ENCODE assay signal across 8 cellular contexts in genomic region chr10:99234739-99235468, GRCh38. TPM values are rescaled to one million over a fixed set of nuclear protein-coding genes. Genes with fewer than 3 reads are reported as not detected.
A peak's percentile ranks its signal among the peaks of the same experiment; 100 is the strongest.
DNase-seq lines count a peak whose midpoint lies in the region; ATAC-seq and TF ChIP-seq lines count a peak whose summit lies in the region.

No MANE protein-coding gene starts in this region.

- ATAC-seq in gastrocnemius medialis: no peak

- in situ Hi-C loops in gastrocnemius medialis (cut with MboI; ENCODE audit: low sequenced_read_pairs in 4 of 4): no loop called here

- H3K27me3 Mint-ChIP-seq in T-helper 2 cell treated with Interferon-gamma antibody and Interleukin-4, amounts not matched to agents 5 μg/mL and 100 μg/mL, for 36 hours (ENCODE audit: low read depth): peaks cover 84% of the 10 kb centered on the region

- TF ChIP-seq CTCF in foreskin fibroblast (IDR thresholded peaks at IDR 0.05; ENCODE audit: low read depth, low read length) (no peak), gastrocnemius medialis (IDR thresholded peaks at IDR 0.05 in 4 of 5, conservative IDR thresholded peaks at IDR 0.05 in 1 of 5) (no peak)

- H3K4me3 Mint-ChIP-seq in T-helper 2 cell treated with Interferon-gamma antibody and Interleukin-4, amounts not matched to agents 5 μg/mL and 100 μg/mL, for 36 hours: peak overlapping the region; percentile 73

- peak overlapping the region; percentile 52 to 66 for H3K4me3 ChIP-seq in foreskin fibroblast (ENCODE audit: low read depth in 1 of 2, low read length in 2 of 2)
- peak overlapping the region; percentile 48 to 67 (median 52) for H3K4me3 ChIP-seq in gastrocnemius medialis

- no peaks in the 10 kb centered on the region for H3K36me3 Mint-ChIP-seq in T-helper 2 cell treated with Interferon-gamma antibody and Interleukin-4, amounts not matched to agents 5 μg/mL and 100 μg/mL, for 36 hours (ENCODE audit: low read depth)

- no peak overlapping the region for H3K27ac ChIP-seq in gastrocnemius medialis

- no peaks in the 10 kb centered on the region for H3K9me3 ChIP-seq in gastrocnemius medialis

- H3K36me3 ChIP-seq in gastrocnemius medialis: no peaks in the 10 kb centered on the region

- no peak for TF ChIP-seq POLR2A in gastrocnemius medialis (IDR thresholded peaks at IDR 0.05)

- H3K27me3 ChIP-seq in gastrocnemius medialis: peaks cover 77 to 93% (median 86%) of the 10 kb centered on the region in 3 donors

- H3K4me1 ChIP-seq in gastrocnemius medialis: peaks cover 24 to 33% of the 10 kb centered on the region in 2 donors

- no peak overlapping the region for H3K27ac Mint-ChIP-seq in T-helper 2 cell treated with Interferon-gamma antibody and Interleukin-4, amounts not matched to agents 5 μg/mL and 100 μg/mL, for 36 hours

- H3K9me3 Mint-ChIP-seq in T-helper 2 cell treated with Interferon-gamma antibody and Interleukin-4, amounts not matched to agents 5 μg/mL and 100 μg/mL, for 36 hours: no peaks in the 10 kb centered on the region

- DNase-seq in GM03348 (ENCODE audit: low spot score): peak; percentile 21
- DNase-seq in T-helper 2 cell treated with Interferon-gamma antibody and Interleukin-4, amounts not matched to agents 5 μg/mL and 100 μg/mL, for 36 hours (ENCODE audit: low spot score): no peak
- DNase-seq in foreskin fibroblast: peak; percentile 12 to 67
- no peak for DNase-seq in gastrocnemius medialis
- DNase-seq in amygdala (lab: John Stamatoyannopoulos, UW): no peak
- DNase-seq in GDM1 (lab: John Stamatoyannopoulos, UW): no peak
- no peak for DNase-seq in head of caudate nucleus
- no peak for DNase-seq in DMS79 treated with DMSO at 0.1 percent for 48 hours (lab: John Stamatoyannopoulos, UW)

- intact Hi-C loops in gastrocnemius medialis (cut with DNase I; ENCODE audit: low total_unique reads) (no loop called here), head of caudate nucleus (cut with DNase I) (no loop called here)

- H3K4me1 Mint-ChIP-seq in T-helper 2 cell treated with Interferon-gamma antibody and Interleukin-4, amounts not matched to agents 5 μg/mL and 100 μg/mL, for 36 hours (ENCODE audit: low read depth): peaks cover 14% of the 10 kb centered on the region

RNA-seq across cellular contexts. Expression of gene HPSE2, which starts 0.7 kb away (rescaled TPM):
- 1 to 10 TPM in 1 of 4 donors, not detected in 3; 1.1 TPM for total RNA-seq in gastrocnemius medialis

Comparison
In these comparisons a context has a peak if more than half of its experiments do, and no peak if none do; other contexts are left out.
1. DNase-seq: peak in GM03348 (single experiment) and foreskin fibroblast (2 of 2); none in T-helper 2 cell treated with Interferon-gamma antibody and Interleukin-4, amounts not matched to agents 5 μg/mL and 100 μg/mL, for 36 hours (single experiment), gastrocnemius medialis (0 of 2), amygdala (0 of 56), GDM1 (single experiment), head of caudate nucleus (0 of 42) and DMS79 treated with DMSO at 0.1 percent for 48 hours (single experiment).